ENCODE assay signal across 9 cellular contexts in the genomic region with DNA sequence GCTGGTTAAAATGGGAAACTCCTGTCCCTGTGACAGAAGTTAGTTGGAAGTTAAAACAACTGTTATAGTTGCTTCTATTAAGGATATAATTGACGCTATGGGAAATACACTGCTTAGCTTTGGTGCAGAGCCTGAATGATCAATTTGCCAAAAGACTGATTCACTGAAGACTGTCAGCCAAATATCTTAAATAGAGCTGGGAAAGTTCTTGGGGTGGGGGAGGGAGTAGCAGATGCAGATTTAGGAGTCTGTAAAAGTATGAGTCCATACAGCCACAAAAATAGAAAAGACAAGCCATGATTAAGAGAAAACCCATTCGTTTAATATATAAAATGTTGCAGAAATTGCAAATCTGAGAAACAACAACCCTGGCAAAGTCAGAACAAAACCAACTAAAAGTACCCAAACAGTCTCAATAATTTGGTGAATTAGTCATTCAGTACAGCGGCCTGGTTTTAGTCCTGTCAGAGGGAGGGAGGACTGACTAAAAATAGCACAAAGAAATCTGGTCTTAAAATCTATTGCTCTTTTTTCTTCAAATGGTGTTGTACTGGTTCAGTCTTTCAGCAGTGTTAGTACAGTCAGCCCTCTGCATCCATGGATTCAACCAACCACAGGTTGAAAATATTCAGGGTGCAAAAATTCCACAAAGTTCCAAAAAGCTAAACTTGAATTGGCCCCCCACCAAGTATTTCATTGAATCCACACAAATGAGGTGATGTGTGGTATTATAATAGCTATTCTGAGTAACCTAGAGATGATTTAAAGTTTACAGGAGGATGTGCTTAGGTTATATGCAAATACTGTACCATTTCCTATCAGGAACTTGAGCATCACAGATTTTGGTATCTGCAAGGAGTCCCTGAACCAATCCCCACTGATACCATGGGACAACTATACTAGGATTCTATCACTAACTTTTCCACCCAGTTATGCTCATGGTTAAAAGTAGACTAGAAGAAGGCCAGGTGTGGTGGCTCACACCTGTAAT. TPM values are rescaled to one million over a fixed set of nuclear protein-coding genes. Genes with fewer than 3 reads are reported as not detected.
DNase-seq lines count a peak whose midpoint lies in the region; ATAC-seq and TF ChIP-seq lines count a peak whose summit lies in the region.
"Had no signal": no experiment of that assay in that cellular context is flagged by ENCODE, and none has a peak within 500 bp of the region (broad histone marks: within the 10 kb centered on the region; RNA-seq: fewer than 3 reads in every experiment).

No MANE protein-coding gene starts in this region.

- TF ChIP-seq CTCF in fibroblast of villous mesenchyme (IDR thresholded peaks at IDR 0.05; ENCODE audit: insufficient read depth, low read depth, low read length) (no peak), OCI-LY7 (conservative IDR thresholded peaks at IDR 0.05; ENCODE audit: low read length) (no peak), omental fat pad (IDR thresholded peaks at IDR 0.05) (no peak)

- H3K27ac ChIP-seq in OCI-LY7 (ENCODE audit: low read depth, low read length, poor library complexity, severe bottlenecking) = no peak overlapping the region

- POLR2A ChIA-PET in OCI-LY7 (lab: Charles Lee) = interaction anchor here (0.7 to 1.0 kb wide), 3 partner anchors 22 to 26 kb away, joined by 3 to 4 read pairs (median 3); no protein-coding TSS in a partner anchor

- DNase-seq in AG08396 (ENCODE audit: low spot score) = peak; percentile 50
- peak; percentile 73 for DNase-seq in LHCN-M2 (ENCODE audit: low read depth)
- peak; percentile 48 for DNase-seq in fibroblast of villous mesenchyme (ENCODE audit: low read depth)
- DNase-seq in NCI-H1694 (lab: John Stamatoyannopoulos, UW) = no peak
- no peak for DNase-seq in OCI-LY7 (ENCODE audit: low spot score)
- no peak for DNase-seq in COLO829 (ENCODE audit: low spot score)
- no peak for DNase-seq in omental fat pad (ENCODE audit: low spot score)

- H4K20me1 ChIP-seq in OCI-LY7 (ENCODE audit: insufficient read depth, low read length) = 0 out of 2 replicates have a peak, but pooled peaks cover 10% of the 10 kb centered on the region

- H3K4me1 ChIP-seq in OCI-LY7 (ENCODE audit: insufficient read depth, low read length, poor library complexity, severe bottlenecking) = peaks cover 19% of the 10 kb centered on the region

- no peak overlapping the region for H2AFZ ChIP-seq in OCI-LY7 (ENCODE audit: low read length)

- no TSS peak for BruUV-seq in OCI-LY7 (replicated peaks; lab: Mats Ljungman, UMichigan)

- peaks cover 92% of the 10 kb centered on the region for H3K36me3 ChIP-seq in OCI-LY7 (ENCODE audit: insufficient read depth, low read length)

- H3K79me2 ChIP-seq in OCI-LY7 (ENCODE audit: insufficient read depth, low read depth, low read length) = peaks cover 9% of the 10 kb centered on the region; the same call in 1 of the 2 replicates

- H3K9me2 ChIP-seq in OCI-LY7 (ENCODE audit: insufficient read depth, low read length) = no peaks in the 10 kb centered on the region

- H3K4me3 ChIP-seq in fibroblast of villous mesenchyme (ENCODE audit: low read depth, low read length) (no peak overlapping the region), OCI-LY7 (ENCODE audit: low read depth, low read length, poor library complexity, severe bottlenecking) (no peak overlapping the region)

- CTCF ChIA-PET in OCI-LY7 (lab: Charles Lee; ENCODE audit: unreplicated experiment) = no interaction called here

- ATAC-seq in GM19452 (IDR thresholded peaks at IDR 0.05; ENCODE audit: unreplicated experiment) = peak; percentile 52
- ATAC-seq in omental fat pad (ENCODE audit: low FRiP score) = no peak
- ATAC-seq: Panc1 had no signal

- no peaks in the 10 kb centered on the region for H3K9me3 ChIP-seq in OCI-LY7 (ENCODE audit: low read length)

- intact Hi-C loops in OCI-LY7 (cut with micrococcal nuclease; ENCODE audit: unreplicated experiment) = no loop called here

- H3K4me2 ChIP-seq in OCI-LY7 (ENCODE audit: low read length) = no peak overlapping the region

RNA-seq across cellular contexts. Expression of a gene that starts 30.0 kb away (rescaled TPM):
- total RNA-seq in LHCN-M2 (2014; rRNA removed) (42.1 and 49.6 TPM in 2 replicates), fibroblast of villous mesenchyme (50.6 and 91.1 TPM in 2 replicates), OCI-LY7 (2022) (25.8 and 31.0 TPM in 2 replicates), omental fat pad (10 to 100 TPM; 12.9 to 60.2 (median 15.7) TPM)
- 12.9 TPM for polyA plus RNA-seq in LHCN-M2 (2012)
- 28.7 and 32.4 TPM in 2 replicates for total RNA-seq in OCI-LY7 (2014; rRNA removed; shearing (Covaris generic))

Comparison
In these comparisons a context has a peak if more than half of its experiments do, and no peak if none do; other contexts are left out.
1. DNase-seq: peak in AG08396 (single experiment), LHCN-M2 (single experiment) and fibroblast of villous mesenchyme (single experiment); none in NCI-H1694 (single experiment), OCI-LY7 (single experiment), COLO829 (single experiment) and omental fat pad (single experiment).